9 cellular contexts compared by ENCODE assay signal in the genomic region with DNA sequence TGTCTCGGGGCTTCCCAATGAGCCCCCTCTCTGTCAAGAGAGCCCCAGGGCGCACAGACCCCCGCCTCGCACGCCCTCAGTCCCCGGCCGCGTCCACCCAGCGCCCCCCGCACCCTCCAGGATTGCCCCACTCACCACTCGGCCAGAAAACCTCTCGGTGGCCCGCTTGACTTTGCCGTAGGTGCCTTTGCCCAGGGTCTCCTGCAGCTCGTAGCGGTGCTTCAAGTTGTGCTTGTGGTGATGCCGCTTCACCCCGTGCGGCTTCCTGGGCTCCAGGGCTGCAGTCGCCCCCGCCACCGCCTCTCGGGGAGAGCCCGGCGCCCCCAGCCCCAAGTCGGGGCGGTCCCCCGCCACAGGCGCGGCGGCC. TPM values are rescaled to one million over a fixed set of nuclear protein-coding genes. Genes with fewer than 3 reads are reported as not detected.
DNase-seq lines count a peak whose midpoint lies in the region; ATAC-seq lines count a peak whose summit lies in the region.
"Had no signal": no experiment of that assay in that cellular context is flagged by ENCODE, and none has a peak within 500 bp of the region (broad histone marks: within the 10 kb centered on the region; RNA-seq: fewer than 3 reads in every experiment).

No MANE protein-coding gene starts in this region.

- no peak overlapping the region for H3K27ac Mint-ChIP-seq in activated T-helper 17 cell treated with anti-CD3 and anti-CD28 coated beads, Interleukin-2, amount 50 U/mL, for 72 hours
- no peak overlapping the region for H3K27ac Mint-ChIP-seq in stimulated activated naive CD8-positive, alpha-beta T cell treated with anti-CD3 and anti-CD28 coated beads, Interleukin-15, amount 100 ng/mL, for 72 hours

- peaks cover 4% of the 10 kb centered on the region for H3K4me1 Mint-ChIP-seq in activated T-helper 17 cell treated with anti-CD3 and anti-CD28 coated beads, Interleukin-2, amount 50 U/mL, for 72 hours
- peaks cover 18% of the 10 kb centered on the region for H3K4me1 Mint-ChIP-seq in stimulated activated naive CD8-positive, alpha-beta T cell treated with anti-CD3 and anti-CD28 coated beads, Interleukin-15, amount 100 ng/mL, for 72 hours

- H3K4me3 ChIP-seq in iPS-11a (ENCODE audit: low read depth, low read length) = peak overlapping the region; percentile 79

- peak; percentile 56 for DNase-seq in NCI-H82 (lab: John Stamatoyannopoulos, UW)
- no peak for DNase-seq in NCI-H82 treated with DMSO at 0.1 percent for 48 hours (lab: John Stamatoyannopoulos, UW; ENCODE audit: unreplicated experiment)
- DNase-seq in stimulated activated naive CD8-positive, alpha-beta T cell treated with anti-CD3 and anti-CD28 coated beads, Interleukin-15, amount 100 ng/mL, for 72 hours = no peak
- no peak for DNase-seq in NK-92 (lab: John Stamatoyannopoulos, UW; ENCODE audit: unreplicated experiment)
- no peak for DNase-seq in activated CD4-positive, alpha-beta T cell treated with anti-CD3 and anti-CD28 coated beads for 4 hours

- H3K27me3 Mint-ChIP-seq in activated T-helper 17 cell treated with anti-CD3 and anti-CD28 coated beads, Interleukin-2, amount 50 U/mL, for 72 hours = peaks cover 52% of the 10 kb centered on the region
- peaks cover 88% of the 10 kb centered on the region for H3K27me3 Mint-ChIP-seq in stimulated activated naive CD8-positive, alpha-beta T cell treated with anti-CD3 and anti-CD28 coated beads, Interleukin-15, amount 100 ng/mL, for 72 hours

- no peaks in the 10 kb centered on the region for H3K9me3 Mint-ChIP-seq in activated T-helper 17 cell treated with anti-CD3 and anti-CD28 coated beads, Interleukin-2, amount 50 U/mL, for 72 hours
- H3K9me3 Mint-ChIP-seq in stimulated activated naive CD8-positive, alpha-beta T cell treated with anti-CD3 and anti-CD28 coated beads, Interleukin-15, amount 100 ng/mL, for 72 hours = no peaks in the 10 kb centered on the region

- peak; percentile 11 for ATAC-seq in activated T-helper 17 cell treated with anti-CD3 and anti-CD28 coated beads, Interleukin-2, amount 50 U/mL, for 72 hours (replicated peaks)
- peak; percentile 31 for ATAC-seq in stimulated activated naive CD8-positive, alpha-beta T cell treated with anti-CD3 and anti-CD28 coated beads, Interleukin-15, amount 100 ng/mL, for 72 hours
- ATAC-seq in GM19023 (IDR thresholded peaks at IDR 0.05; ENCODE audit: unreplicated experiment) = no peak

- no peaks in the 10 kb centered on the region for H3K36me3 Mint-ChIP-seq in activated T-helper 17 cell treated with anti-CD3 and anti-CD28 coated beads, Interleukin-2, amount 50 U/mL, for 72 hours (ENCODE audit: low read depth)

- H3K4me3 Mint-ChIP-seq in activated T-helper 17 cell treated with anti-CD3 and anti-CD28 coated beads, Interleukin-2, amount 50 U/mL, for 72 hours = peak overlapping the region; percentile 66
- H3K4me3 Mint-ChIP-seq in stimulated activated naive CD8-positive, alpha-beta T cell treated with anti-CD3 and anti-CD28 coated beads, Interleukin-15, amount 100 ng/mL, for 72 hours = peak overlapping the region; percentile 34 to 51

RNA-seq across cellular contexts. Expression of gene NUAK1, which starts 0.5 kb away (rescaled TPM):
- total RNA-seq in activated T-helper 17 cell treated with anti-CD3 and anti-CD28 coated beads, Interleukin-2, amount 50 U/mL, for 72 hours = not detected
- total RNA-seq: T-helper 2 cell treated with Interferon-gamma antibody and Interleukin-4, amounts not matched to agents 100 ng/mL and 5 ng/mL, for 36 hours had no signal
